Comparison of ENCODE assay signal across 33 cellular contexts in genomic region chr6:100988391-100988999, GRCh38.
"Had no signal": no experiment of that assay in that cellular context is flagged by ENCODE, and none has a peak within 500 bp of the region (broad histone marks: within the 10 kb centered on the region; RNA-seq: fewer than 3 reads in every experiment).

No MANE protein-coding gene starts in this region.

- H3K27me3 Mint-ChIP-seq: activated B cell treated with CpG ODN at 0.5 μM for 24 hours; activated CD4-positive, alpha-beta memory T cell treated with anti-CD3 and anti-CD28 coated beads for 36 hours; activated CD8-positive, alpha-beta memory T cell treated with anti-CD3 and anti-CD28 coated beads, Interleukin-2, amount 10 ng/mL, durations not matched to agents 7 days and 5 days; activated naive CD8-positive, alpha-beta T cell treated with anti-CD3 and anti-CD28 coated beads for 36 hours; central memory CD8-positive, alpha-beta T cell had no signal

- H3K27me3 ChIP-seq: brain microvascular endothelial cell, cardiac muscle cell, MG63, SJCRH30 had no signal

- H3K36me3 Mint-ChIP-seq: activated CD4-positive, alpha-beta memory T cell treated with anti-CD3 and anti-CD28 coated beads for 36 hours; activated CD8-positive, alpha-beta memory T cell treated with anti-CD3 and anti-CD28 coated beads, Interleukin-2, amount 10 ng/mL, durations not matched to agents 7 days and 5 days; activated naive CD8-positive, alpha-beta T cell treated with anti-CD3 and anti-CD28 coated beads for 36 hours had no signal

- H3K9me3 ChIP-seq: SJCRH30, SK-N-SH had no signal

- H3K4me1 ChIP-seq: SJCRH30 had no signal

- H3K27ac Mint-ChIP-seq: activated B cell treated with CpG ODN at 0.5 μM for 24 hours; activated CD4-positive, alpha-beta memory T cell treated with anti-CD3 and anti-CD28 coated beads for 36 hours; activated CD8-positive, alpha-beta memory T cell treated with anti-CD3 and anti-CD28 coated beads, Interleukin-2, amount 10 ng/mL, durations not matched to agents 7 days and 5 days; activated naive CD8-positive, alpha-beta T cell treated with anti-CD3 and anti-CD28 coated beads for 36 hours; T-helper 1 cell treated with Interleukin-12 subunit alpha and Interleukin-12 subunit beta and Interleukin-4 antibody, amounts not matched to agents 30 μg/mL and 1 μg/mL, for 36 hours; T-helper 2 cell treated with Interferon-gamma antibody and Interleukin-4, amounts not matched to agents 5 μg/mL and 100 μg/mL, for 36 hours had no signal

- H3K27ac ChIP-seq: brain microvascular endothelial cell, cardiac muscle cell, SJCRH30 had no signal

- H3K4me1 Mint-ChIP-seq: activated B cell treated with CpG ODN at 0.5 μM for 24 hours; activated CD8-positive, alpha-beta memory T cell treated with anti-CD3 and anti-CD28 coated beads, Interleukin-2, amount 10 ng/mL, durations not matched to agents 7 days and 5 days; activated naive CD8-positive, alpha-beta T cell treated with anti-CD3 and anti-CD28 coated beads for 36 hours; central memory CD8-positive, alpha-beta T cell had no signal

- H3K4me3 Mint-ChIP-seq: activated B cell treated with CpG ODN at 0.5 μM for 24 hours; activated CD4-positive, alpha-beta memory T cell treated with anti-CD3 and anti-CD28 coated beads for 36 hours; activated CD8-positive, alpha-beta memory T cell treated with anti-CD3 and anti-CD28 coated beads, Interleukin-2, amount 10 ng/mL, durations not matched to agents 7 days and 5 days; activated naive CD8-positive, alpha-beta T cell treated with anti-CD3 and anti-CD28 coated beads for 36 hours; central memory CD8-positive, alpha-beta T cell; T-helper 1 cell treated with Interleukin-12 subunit alpha and Interleukin-12 subunit beta and Interleukin-4 antibody, amounts not matched to agents 30 μg/mL and 1 μg/mL, for 36 hours; T-helper 2 cell treated with Interferon-gamma antibody and Interleukin-4, amounts not matched to agents 5 μg/mL and 100 μg/mL, for 36 hours had no signal

- H3K4me3 ChIP-seq: cardiac muscle cell, MG63, SJCRH30 had no signal

- H3K9ac ChIP-seq: SK-N-SH had no signal

- H3K9me2 ChIP-seq: SK-N-SH had no signal

- DNase-seq: activated B cell treated with CpG ODN at 0.5 μM for 24 hours; activated CD4-positive, alpha-beta memory T cell treated with anti-CD3 and anti-CD28 coated beads for 36 hours; activated CD4-positive, alpha-beta T cell treated with anti-CD3 and anti-CD28 coated beads for 4 hours; activated CD4-positive, alpha-beta T cell treated with anti-CD3 and anti-CD28 coated beads, Interleukin-2, amount 50 U/mL, for 1 hour; activated CD4-positive, CD25-positive, alpha-beta regulatory T cell treated with anti-CD3 and anti-CD28 coated beads, Interleukin-2, amount 50 U/mL, for 72 hours; activated CD8-positive, alpha-beta memory T cell treated with anti-CD3 and anti-CD28 coated beads for 24 hours; activated CD8-positive, alpha-beta memory T cell treated with anti-CD3 and anti-CD28 coated beads, Interleukin-2, amount 10 ng/mL, durations not matched to agents 7 days and 5 days; activated CD8-positive, alpha-beta memory T cell treated with anti-CD3 and anti-CD28 coated beads, Interleukin-2, amount 50 U/mL, for 48 hours; activated effector memory CD4-positive, alpha-beta T cell treated with Interleukin-2 at 50 U/mL for 16 hours; activated naive CD4-positive, alpha-beta T cell treated with anti-CD3 and anti-CD28 coated beads, Interleukin-2, amount 50 U/mL, for 16 hours; activated naive CD8-positive, alpha-beta T cell treated with anti-CD3 and anti-CD28 coated beads for 36 hours; activated T-cell treated with anti-CD3 and anti-CD28 coated beads, Interleukin-2, amount 50 U/mL, for 48 hours; amniotic stem cell; aorta; brain microvascular endothelial cell; Kasumi-1; KG1; MG63; NCI-H1092; NCI-H1436 treated with DMSO at 0.1 percent for 48 hours; NCI-H1694 treated with DMSO at 0.1 percent for 48 hours; NCI-H2029; NCI-H510A; NCI-H748 treated with DMSO at 0.1 percent for 48 hours; NK-92 treated with Interleukin-12 subunit alpha and Interleukin-12 subunit beta, amount 100 ng/mL, for 24 hours; SHP77; SJCRH30; SK-N-SH had no signal

- FAIRE-seq: TTC549 had no signal

- H3K9me3 Mint-ChIP-seq: activated CD4-positive, alpha-beta memory T cell treated with anti-CD3 and anti-CD28 coated beads for 36 hours; central memory CD8-positive, alpha-beta T cell; T-helper 1 cell treated with Interleukin-12 subunit alpha and Interleukin-12 subunit beta and Interleukin-4 antibody, amounts not matched to agents 30 μg/mL and 1 μg/mL, for 36 hours; T-helper 2 cell treated with Interferon-gamma antibody and Interleukin-4, amounts not matched to agents 5 μg/mL and 100 μg/mL, for 36 hours had no signal

- H3K4me2 ChIP-seq: SK-N-SH had no signal

- ATAC-seq: activated CD8-positive, alpha-beta memory T cell treated with anti-CD3 and anti-CD28 coated beads, Interleukin-2, amount 10 ng/mL, durations not matched to agents 7 days and 5 days had no signal

- H3K36me3 ChIP-seq: brain microvascular endothelial cell, cardiac muscle cell, MG63, SJCRH30 had no signal
